14 cellular contexts compared by ENCODE assay signal in the genomic region with DNA sequence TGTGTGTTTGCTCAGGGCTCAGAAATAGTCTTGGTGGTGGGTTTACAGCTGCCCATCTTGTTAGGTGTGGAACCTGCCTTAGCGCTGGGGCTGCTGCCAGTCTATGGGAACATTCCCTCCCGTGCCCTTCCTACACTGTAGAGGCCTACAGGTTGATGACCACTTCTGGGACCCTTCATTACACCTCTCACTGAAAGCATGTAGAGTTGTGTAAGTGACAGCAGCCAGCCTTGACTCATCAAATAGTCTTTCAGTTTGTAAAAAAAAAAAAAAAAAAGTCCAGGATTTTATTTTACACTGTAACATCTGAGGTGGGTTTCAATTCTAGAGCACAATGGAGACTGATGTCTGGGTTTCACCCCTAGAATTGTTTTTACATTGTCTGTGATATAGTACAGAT.
A peak's percentile ranks its signal among the peaks of the same experiment; 100 is the strongest.
DNase-seq lines count a peak whose midpoint lies in the region; ATAC-seq and TF ChIP-seq lines count a peak whose summit lies in the region.
"Had no signal": no experiment of that assay in that cellular context is flagged by ENCODE, and none has a peak within 500 bp of the region (broad histone marks: within the 10 kb centered on the region; RNA-seq: fewer than 3 reads in every experiment).

No MANE protein-coding gene starts in this region.

- H3K79me1 ChIP-seq in trophoblast cell (ENCODE audit: low read length): no peaks in the 10 kb centered on the region

- TF ChIP-seq CTCF in PC-9 (conservative IDR thresholded peaks at IDR 0.05) (no peak), colonic mucosa (IDR thresholded peaks at IDR 0.05) (no peak)

- H3K14ac ChIP-seq in trophoblast cell (ENCODE audit: low read length): no peak overlapping the region

- no peak overlapping the region for H2BK12ac ChIP-seq in trophoblast cell (ENCODE audit: low read length)

- H3K23ac ChIP-seq in trophoblast cell (ENCODE audit: low read length): no peak overlapping the region

- no peak overlapping the region for H3K4ac ChIP-seq in trophoblast cell (ENCODE audit: low read depth, low read length)

- no peak overlapping the region for H4K91ac ChIP-seq in trophoblast cell (ENCODE audit: low read depth, low read length)

- no peaks in the 10 kb centered on the region for H4K20me1 ChIP-seq in PC-9 (ENCODE audit: insufficient read depth)

- H4K12ac ChIP-seq in trophoblast cell (ENCODE audit: low read depth, low read length): no peak overlapping the region

- H3K9ac ChIP-seq in colonic mucosa (ENCODE audit: low read depth in 2 of 2, low read length in 2 of 2) (no peak overlapping the region), trophoblast cell (ENCODE audit: low read length) (no peak overlapping the region)

- CTCF ChIA-PET in PC-9 (lab: Charles Lee): no interaction called here

- no peaks in the 10 kb centered on the region for H3K9me2 ChIP-seq in PC-9 (ENCODE audit: insufficient read depth)

- no peak overlapping the region for H4K8ac ChIP-seq in trophoblast cell (ENCODE audit: low read depth, low read length)

- H3F3A ChIP-seq in PC-9 (ENCODE audit: insufficient read depth, low read depth): peaks cover 33% of the 10 kb centered on the region

- H3K4me1 ChIP-seq in PC-9 (replicated peaks; ENCODE audit: insufficient read depth) (peaks cover 58% of the 10 kb centered on the region), colonic mucosa (no peaks in the 10 kb centered on the region), trophoblast cell (ENCODE audit: control insufficient read depth in 1 of 2, insufficient read depth in 2 of 2, low read length in 2 of 2) (peaks cover 2 to 6% of the 10 kb centered on the region in 2 experiments)

- H2AFZ ChIP-seq in PC-9 (no peak overlapping the region), trophoblast cell (ENCODE audit: insufficient read depth, low read length, poor library complexity) (no peak overlapping the region)

- peak; percentile 27 for DNase-seq in ELR (ENCODE audit: low read depth)
- no peak for DNase-seq in PC-9
- DNase-seq in colonic mucosa: no peak
- DNase-seq in trophoblast cell: no peak
- DNase-seq in activated CD4-positive, alpha-beta T cell treated with anti-CD3 and anti-CD28 coated beads, Interleukin-2, amount 50 U/mL, for 48 hours: no peak
- DNase-seq in SW 1271 (lab: John Stamatoyannopoulos, UW): no peak
- no peak for DNase-seq in activated naive CD4-positive, alpha-beta T cell treated with Interleukin-2 at 50 U/mL for 16 hours
- DNase-seq: CD4-positive, CD25-positive, alpha-beta regulatory T cell; DMS79; Kasumi-1; NCI-H1930; NCI-H2171 treated with DMSO at 0.1 percent for 48 hours; NCI-H774 had no signal

- peak overlapping the region; percentile 14 for H3K18ac ChIP-seq in trophoblast cell (ENCODE audit: low read length)

- H3K36me3 ChIP-seq in PC-9 (ENCODE audit: low read depth) (peaks cover 10% of the 10 kb centered on the region; the same call in 1 of the 2 replicates), colonic mucosa (no peaks in the 10 kb centered on the region), trophoblast cell (ENCODE audit: control insufficient read depth in 1 of 2, insufficient read depth in 2 of 2, low read length in 2 of 2) (peaks cover 7 to 9% of the 10 kb centered on the region in 2 experiments)

- H2AK5ac ChIP-seq in trophoblast cell (ENCODE audit: low read length): no peak overlapping the region

- H2BK5ac ChIP-seq in trophoblast cell (ENCODE audit: low read depth, low read length, poor library complexity): no peak overlapping the region

- H3K4me3 ChIP-seq in PC-9: no peak overlapping the region
- H3K4me3 ChIP-seq in colonic mucosa: no peak overlapping the region
- H3K4me3 ChIP-seq in trophoblast cell (ENCODE audit: low read depth, low read length): no peak overlapping the region

- no peak for ATAC-seq in GM21825 (IDR thresholded peaks at IDR 0.05; ENCODE audit: unreplicated experiment)

- POLR2A ChIA-PET in PC-9 (lab: Charles Lee; ENCODE audit: unreplicated experiment): interaction anchor here (0.6 to 0.7 kb wide), 2 partner anchors 23 to 504 kb away, joined by 7 read pairs; no protein-coding TSS in a partner anchor

- intact Hi-C loops in PC-9 (cut with micrococcal nuclease; ENCODE audit: unreplicated experiment): no loop called here
- intact Hi-C loops in colonic mucosa (cut with DNase I): loop anchor here (10.0 kb wide), 1 partner anchor 48 kb away; no protein-coding TSS in a partner anchor

- no peak overlapping the region for H2BK120ac ChIP-seq in trophoblast cell (ENCODE audit: insufficient read depth, low read length, poor library complexity)

- H3K27me3 ChIP-seq in PC-9 (ENCODE audit: insufficient read depth, low read depth) (no peaks in the 10 kb centered on the region), colonic mucosa (no peaks in the 10 kb centered on the region), trophoblast cell (ENCODE audit: insufficient read depth, low read length) (no peaks in the 10 kb centered on the region)

- H3K4me2 ChIP-seq in PC-9 (peak overlapping the region; percentile 28), trophoblast cell (ENCODE audit: low read length) (no peak overlapping the region)

- H3K27ac ChIP-seq in PC-9: peak overlapping the region; percentile 24
- peak overlapping the region; percentile 47 for H3K27ac ChIP-seq in colonic mucosa
- no peak overlapping the region for H3K27ac ChIP-seq in trophoblast cell (ENCODE audit: low read depth, low read length)

- peaks cover 75% of the 10 kb centered on the region for H3K79me2 ChIP-seq in PC-9 (ENCODE audit: low read depth)
- H3K79me2 ChIP-seq in trophoblast cell (ENCODE audit: control insufficient read depth, insufficient read depth, low read length, poor library complexity): peaks cover 8% of the 10 kb centered on the region

- no CpG with 5 or more reads among the region's 2 CpGs for whole genome bisulfite sequencing in trophoblast cell (ENCODE audit: extremely low coverage, insufficient coverage, insufficient read length)

- H3K9me3 ChIP-seq in PC-9 (ENCODE audit: insufficient read depth, low read depth) (no peaks in the 10 kb centered on the region; the same call in 1 of the 2 replicates), colonic mucosa (no peaks in the 10 kb centered on the region), trophoblast cell (ENCODE audit: insufficient read depth, low read depth, low read length) (no peaks in the 10 kb centered on the region)

- no TSS peak for BruUV-seq in PC-9 (replicated peaks; lab: Mats Ljungman, UMichigan)
